In genomic region chr21:35840197-35840799, GRCh38 we compare ENCODE assay signal across 8 cellular contexts.
DNase-seq lines count a peak whose midpoint lies in the region; ATAC-seq and TF ChIP-seq lines count a peak whose summit lies in the region.

No MANE protein-coding gene starts in this region.

- no peak overlapping the region for H3K27ac Mint-ChIP-seq in CD4-positive, alpha-beta memory T cell
- H3K27ac Mint-ChIP-seq in HFFc6, result no peak overlapping the region
- H3K27ac Mint-ChIP-seq in activated CD8-positive, alpha-beta T cell treated with anti-CD3 and anti-CD28 coated beads, Interleukin-2, amount 10 ng/mL, durations not matched to agents 7 days and 5 days, result no peak overlapping the region

- H3K4me2 ChIP-seq in parathyroid adenoma (ENCODE audit: low read length), result no peak overlapping the region

- H3K9me3 ChIP-seq in CD4-positive, alpha-beta memory T cell (ENCODE audit: control insufficient read depth in 1 of 2, low read length in 2 of 2), result no peaks in the 10 kb centered on the region
- no peaks in the 10 kb centered on the region for H3K9me3 ChIP-seq in parathyroid adenoma (ENCODE audit: control insufficient read depth, low read length)

- no peak for ATAC-seq in activated CD8-positive, alpha-beta T cell treated with anti-CD3 and anti-CD28 coated beads, Interleukin-2, amount 10 ng/mL, durations not matched to agents 7 days and 5 days
- ATAC-seq in HG02571 (IDR thresholded peaks at IDR 0.05; ENCODE audit: unreplicated experiment) (no peak), HG03565 (IDR thresholded peaks at IDR 0.05; ENCODE audit: unreplicated experiment) (no peak)

- H3K4me1 Mint-ChIP-seq in CD4-positive, alpha-beta memory T cell, result no peaks in the 10 kb centered on the region
- H3K4me1 Mint-ChIP-seq in HFFc6 (ENCODE audit: low read depth), result peaks cover 23% of the 10 kb centered on the region
- H3K4me1 Mint-ChIP-seq in activated CD8-positive, alpha-beta T cell treated with anti-CD3 and anti-CD28 coated beads, Interleukin-2, amount 10 ng/mL, durations not matched to agents 7 days and 5 days (ENCODE audit: low read depth), result no peaks in the 10 kb centered on the region

- H3K36me3 Mint-ChIP-seq in CD4-positive, alpha-beta memory T cell, result no peaks in the 10 kb centered on the region
- no peaks in the 10 kb centered on the region for H3K36me3 Mint-ChIP-seq in HFFc6 (ENCODE audit: low read depth)
- no peaks in the 10 kb centered on the region for H3K36me3 Mint-ChIP-seq in activated CD8-positive, alpha-beta T cell treated with anti-CD3 and anti-CD28 coated beads, Interleukin-2, amount 10 ng/mL, durations not matched to agents 7 days and 5 days (ENCODE audit: low read depth)

- CTCF ChIA-PET in CD4-positive, alpha-beta memory T cell (lab: Charles Lee; ENCODE audit: partially characterized antibody), result interaction anchor here (0.6 to 4.0 kb wide), 17 partner anchors 9 to 1153 kb away, joined by 3 to 66 read pairs (median 4); no protein-coding TSS in a partner anchor
- CTCF ChIA-PET in activated CD8-positive, alpha-beta T cell treated with anti-CD3 and anti-CD28 coated beads, Interleukin-2, amount 10 ng/mL, durations not matched to agents 7 days and 5 days (lab: Charles Lee), result interaction anchor here (0.7 to 3.0 kb wide), 30 partner anchors 10 to 1330 kb away, joined by 3 to 23 read pairs (median 4); no protein-coding TSS in a partner anchor

- POLR2A ChIA-PET in CD4-positive, alpha-beta memory T cell (lab: Charles Lee; ENCODE audit: partially characterized antibody), result interaction anchor here (0.6 kb wide), 1 partner anchor 167 kb away, joined by 3 read pairs; no protein-coding TSS in a partner anchor
- POLR2A ChIA-PET in activated CD8-positive, alpha-beta T cell treated with anti-CD3 and anti-CD28 coated beads, Interleukin-2, amount 10 ng/mL, durations not matched to agents 7 days and 5 days (lab: Charles Lee), result interaction anchor here (0.6 kb wide), 1 partner anchor 9 kb away, joined by 3 read pairs; no protein-coding TSS in a partner anchor

- H3K27ac ChIP-seq in CD4-positive, alpha-beta memory T cell (ENCODE audit: low read depth, low read length), result no peak overlapping the region
- H3K27ac ChIP-seq in parathyroid adenoma, result no peak overlapping the region

- intact Hi-C loops in CD4-positive, alpha-beta memory T cell (cut with micrococcal nuclease), result loop anchor here (1.0 to 5.0 kb wide), 2 partner anchors 272 to 440 kb away; no protein-coding TSS in a partner anchor

- H3K27me3 ChIP-seq in CD4-positive, alpha-beta memory T cell (ENCODE audit: insufficient read depth, low read length), result no peaks in the 10 kb centered on the region
- H3K27me3 ChIP-seq in parathyroid adenoma (ENCODE audit: control insufficient read depth, insufficient read depth, low read length), result no peaks in the 10 kb centered on the region

- H3K27me3 Mint-ChIP-seq in CD4-positive, alpha-beta memory T cell, result peaks cover 0 to 6% of the 10 kb centered on the region in 2 donors
- no peaks in the 10 kb centered on the region; the same call in 1 of the 2 replicates for H3K27me3 Mint-ChIP-seq in HFFc6 (ENCODE audit: insufficient read depth)
- H3K27me3 Mint-ChIP-seq in activated CD8-positive, alpha-beta T cell treated with anti-CD3 and anti-CD28 coated beads, Interleukin-2, amount 10 ng/mL, durations not matched to agents 7 days and 5 days (ENCODE audit: low read depth), result no peaks in the 10 kb centered on the region

- H3K4me3 Mint-ChIP-seq in CD4-positive, alpha-beta memory T cell, result no peak overlapping the region
- no peak overlapping the region for H3K4me3 Mint-ChIP-seq in HFFc6
- no peak overlapping the region for H3K4me3 Mint-ChIP-seq in activated CD8-positive, alpha-beta T cell treated with anti-CD3 and anti-CD28 coated beads, Interleukin-2, amount 10 ng/mL, durations not matched to agents 7 days and 5 days

- no peaks in the 10 kb centered on the region for H3K36me3 ChIP-seq in CD4-positive, alpha-beta memory T cell (ENCODE audit: insufficient read depth, low read length)
- no peaks in the 10 kb centered on the region for H3K36me3 ChIP-seq in parathyroid adenoma (ENCODE audit: control insufficient read depth, insufficient read depth, low read length)

- H2AFZ ChIP-seq in parathyroid adenoma, result no peak overlapping the region

- H3K9ac ChIP-seq in parathyroid adenoma, result no peak overlapping the region

- H3K4me1 ChIP-seq in CD4-positive, alpha-beta memory T cell (ENCODE audit: insufficient read depth, low read length), result no peaks in the 10 kb centered on the region
- H3K4me1 ChIP-seq in parathyroid adenoma, result no peaks in the 10 kb centered on the region

- H3K4me3 ChIP-seq in CD4-positive, alpha-beta memory T cell (ENCODE audit: low read length in 2 of 2), result no peak overlapping the region
- no peak overlapping the region for H3K4me3 ChIP-seq in parathyroid adenoma (ENCODE audit: low read depth, low read length)

- TF ChIP-seq CTCF in HFFc6 (IDR thresholded peaks at IDR 0.05), result peak; percentile 95
- TF ChIP-seq CTCF in parathyroid adenoma (IDR thresholded peaks at IDR 0.05), result peak; percentile 48

- H3K79me2 ChIP-seq in parathyroid adenoma, result no peaks in the 10 kb centered on the region

- DNase-seq in CD4-positive, alpha-beta memory T cell, result peak; percentile 43 to 53 (median 44)
- peak; percentile 74 for DNase-seq in HFFc6
- DNase-seq in NCI-H774 (lab: John Stamatoyannopoulos, UW), result peak; percentile 68
- peak; percentile 74 for DNase-seq in activated CD8-positive, alpha-beta T cell treated with anti-CD3 and anti-CD28 coated beads, Interleukin-2, amount 10 ng/mL, durations not matched to agents 7 days and 5 days
- DNase-seq in fibroblast of the conjunctiva (ENCODE audit: low read depth), result peak; percentile 89

- no peaks in the 10 kb centered on the region for H3K9me3 Mint-ChIP-seq in CD4-positive, alpha-beta memory T cell
- no peaks in the 10 kb centered on the region for H3K9me3 Mint-ChIP-seq in HFFc6
- no peaks in the 10 kb centered on the region for H3K9me3 Mint-ChIP-seq in activated CD8-positive, alpha-beta T cell treated with anti-CD3 and anti-CD28 coated beads, Interleukin-2, amount 10 ng/mL, durations not matched to agents 7 days and 5 days (ENCODE audit: insufficient read depth)
